In the genomic region with DNA sequence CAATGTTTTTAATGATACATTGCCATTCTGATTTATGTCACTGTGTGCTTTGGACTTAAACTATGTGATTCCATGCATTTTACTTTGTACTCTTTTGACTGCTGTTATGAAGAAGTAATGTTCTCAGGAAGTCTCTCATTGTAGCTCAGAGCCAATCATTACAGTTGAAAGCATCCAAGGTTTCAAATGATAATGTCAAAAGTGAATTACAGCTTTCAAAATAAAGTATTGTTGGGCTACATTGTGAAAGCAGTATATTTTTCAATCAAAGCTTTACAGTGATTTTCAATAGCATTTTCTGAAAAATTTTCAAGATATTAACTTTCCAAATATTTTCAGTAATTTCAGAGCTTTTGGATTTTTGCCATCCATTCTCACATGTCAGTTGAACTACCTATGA, we compare ENCODE assay signal across 10 cellular contexts.
"Had no signal": no experiment of that assay in that cellular context is flagged by ENCODE, and none has a peak within 500 bp of the region (broad histone marks: within the 10 kb centered on the region; RNA-seq: fewer than 3 reads in every experiment).

No MANE protein-coding gene starts in this region.

- H3K4me3 Mint-ChIP-seq: GM23338, H9, HFFc6 had no signal

- ATAC-seq: GM23338, HCT116 had no signal

- H3K4me1 Mint-ChIP-seq: H9 had no signal

- H3K4me2 ChIP-seq: GM23338 had no signal

- H3K9me3 Mint-ChIP-seq: GM23338, H9, HFFc6 had no signal

- H3K9me3 ChIP-seq: HAP-1 had no signal

- FAIRE-seq: H1, H54 had no signal

- H3K4me1 ChIP-seq: HAP-1 had no signal

- DNase-seq: GOT3, H7, H9, HCEC 1CT, HFFc6 had no signal

- H3K36me3 ChIP-seq: HAP-1 had no signal

- H3K4me3 ChIP-seq: GM23338, HAP-1 had no signal

- H3K27ac Mint-ChIP-seq: H9, HFFc6 had no signal
